Comparison of ENCODE assay signal across 21 cellular contexts in genomic region chr9:96462538-96462937, GRCh38.
"Had no signal": no experiment of that assay in that cellular context is flagged by ENCODE, and none has a peak within 500 bp of the region (broad histone marks: within the 10 kb centered on the region; RNA-seq: fewer than 3 reads in every experiment).

No MANE protein-coding gene starts in this region.

- H3K36me3 ChIP-seq: uterus had no signal

- H3K27ac ChIP-seq: heart left ventricle, left ventricle myocardium inferior, parathyroid adenoma, psoas muscle, uterus had no signal

- H3K9ac ChIP-seq: parathyroid adenoma had no signal

- DNase-seq: activated CD4-positive, alpha-beta T cell treated with anti-CD3 and anti-CD28 coated beads for 4 hours; activated CD4-positive, alpha-beta T cell treated with anti-CD3 and anti-CD28 coated beads, Interleukin-2, amount 50 U/mL, for 4 hours; activated naive CD4-positive, alpha-beta T cell; activated T-cell treated with anti-CD3 and anti-CD28 coated beads for 4 hours; activated T-cell treated with anti-CD3 and anti-CD28 coated beads, Interleukin-2, amount 50 U/mL, for 72 hours; dermis blood vessel endothelial cell; effector CD8-positive, alpha-beta T cell; heart left ventricle; hypothalamus; left ventricle myocardium inferior; occipital lobe; psoas muscle; stimulated activated CD4-positive, alpha-beta T cell treated with anti-CD3 and anti-CD28 coated beads, Interleukin-1b, Interleukin-23, amount 100 ng/mL, for 48 hours; stimulated activated CD4-positive, alpha-beta T cell treated with anti-CD3 and anti-CD28 coated beads, Interleukin-4, amount 100 ng/mL, for 4 hours; stimulated activated CD8-positive, alpha-beta memory T cell treated with anti-CD3 and anti-CD28 coated beads, Interleukin-4, amount 100 ng/mL, for 48 hours; stimulated activated naive CD8-positive, alpha-beta T cell treated with anti-CD3 and anti-CD28 coated beads, Interleukin-15, amount 100 ng/mL, for 72 hours; substantia nigra; T-helper 1 cell; uterus had no signal

- H3K4me1 ChIP-seq: uterus had no signal

- H3K27me3 ChIP-seq: heart left ventricle, uterus had no signal

- H3K4me3 ChIP-seq: heart left ventricle, left ventricle myocardium inferior, psoas muscle, smooth muscle cell, uterus had no signal

- H3K9me3 ChIP-seq: heart left ventricle, left ventricle myocardium inferior, psoas muscle, uterus had no signal
